In genomic region chr2:166411473-166412230, GRCh38 we compare ENCODE assay signal across 1 cellular context.
TF ChIP-seq lines count a peak whose summit lies in the region.

No MANE protein-coding gene starts in this region.

TF ChIP-seq in IMR-90, 13 proteins besides CTCF, POLR2A, EP300 and RAD21:
- TF ChIP-seq ELK1 (IDR thresholded peaks at IDR 0.05; ENCODE audit: borderline replicate concordance, low read depth, low read length) (no peak), MAFK (IDR thresholded peaks at IDR 0.05; ENCODE audit: low read depth, low read length) (peak; percentile 93), MXI1 (IDR thresholded peaks at IDR 0.05; ENCODE audit: borderline replicate concordance, low read depth, low read length) (no peak)
TF ChIP-seq in IMR-90: peak in this region for 1.
